14 cellular contexts compared by ENCODE assay signal in genomic region chr9:113649855-113650206, GRCh38.
"Had no signal": no experiment of that assay in that cellular context is flagged by ENCODE, and none has a peak within 500 bp of the region (broad histone marks: within the 10 kb centered on the region; RNA-seq: fewer than 3 reads in every experiment).

No MANE protein-coding gene starts in this region.

- H3K4me3 ChIP-seq: coronary artery, gastrocnemius medialis, heart right ventricle, left lung, pancreas, thyroid gland had no signal

- DNase-seq: activated CD4-positive, alpha-beta T cell treated with anti-CD3 and anti-CD28 coated beads for 4 hours; activated CD8-positive, alpha-beta T cell treated with anti-CD3 and anti-CD28 coated beads, Interleukin-2, amount 10 ng/mL, durations not matched to agents 7 days and 5 days; activated naive CD8-positive, alpha-beta T cell treated with anti-CD3 and anti-CD28 coated beads, Interleukin-2, amount 10 ng/mL, durations not matched to agents 7 days and 5 days; aorta; effector CD4-positive, alpha-beta T cell; gastrocnemius medialis; left lung; retina; small intestine had no signal

- FAIRE-seq: keratinocyte, pancreas, small intestine had no signal

- H3K27me3 ChIP-seq: gastrocnemius medialis, heart right ventricle, left lung, pancreas, thyroid gland had no signal

- ATAC-seq: activated CD8-positive, alpha-beta T cell treated with anti-CD3 and anti-CD28 coated beads, Interleukin-2, amount 10 ng/mL, durations not matched to agents 7 days and 5 days; gastrocnemius medialis; left lung had no signal

- H3K4me1 ChIP-seq: pancreas had no signal

- H3K27ac ChIP-seq: coronary artery, gastrocnemius medialis, left lung, pancreas had no signal

- H3K9me3 ChIP-seq: gastrocnemius medialis, heart right ventricle, left lung, pancreas, thyroid gland had no signal

- H3K36me3 ChIP-seq: gastrocnemius medialis, heart right ventricle, left lung, pancreas, thyroid gland had no signal
